In the genomic region with DNA sequence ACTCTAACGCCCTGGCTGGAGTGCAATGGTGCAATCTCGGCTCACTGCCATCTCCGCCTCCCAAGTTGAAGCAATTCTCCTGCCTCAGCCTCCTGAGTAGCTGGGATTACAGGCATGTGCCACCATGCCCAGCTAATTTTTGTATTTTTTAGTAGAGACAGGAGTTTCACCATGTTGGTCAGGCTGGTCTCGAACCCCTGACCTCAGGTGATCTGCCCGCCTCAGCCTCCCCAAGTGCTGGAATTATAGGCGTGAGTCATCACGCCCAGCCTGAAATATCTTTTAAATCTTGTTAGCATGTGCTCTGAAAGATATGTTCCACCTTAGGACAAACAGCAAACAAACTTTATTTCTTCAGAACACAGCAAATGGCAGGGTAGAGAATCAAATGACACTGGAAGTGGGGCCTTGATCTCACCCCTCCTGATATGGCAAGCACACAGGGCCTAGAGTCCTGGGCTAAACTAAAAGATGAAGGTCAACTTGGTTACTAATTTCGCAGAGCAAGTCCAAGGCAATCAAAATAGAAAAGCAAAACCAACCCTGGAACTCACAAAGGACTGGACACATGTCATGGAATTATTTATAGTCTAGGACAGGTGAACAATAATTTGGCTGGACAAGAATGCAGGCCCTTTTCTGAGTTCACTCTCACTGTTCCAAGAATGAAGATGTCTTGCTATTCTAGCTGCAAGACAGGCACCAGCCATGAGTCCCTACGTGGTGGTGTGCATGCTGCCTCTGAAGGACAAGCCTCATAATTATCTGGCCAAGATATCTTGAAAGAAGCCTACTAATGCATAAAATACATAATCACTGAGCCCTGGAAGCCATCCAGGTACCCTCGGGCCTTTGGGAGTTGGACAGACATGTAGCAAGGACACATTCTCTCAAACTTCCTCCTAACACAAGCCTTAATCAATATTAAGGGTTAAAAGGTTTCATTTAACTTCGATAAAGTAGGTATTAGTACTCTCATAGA, we compare ENCODE assay signal across 1 cellular context.
A peak's percentile ranks its signal among the peaks of the same experiment; 100 is the strongest.
TF ChIP-seq lines count a peak whose summit lies in the region.

No MANE protein-coding gene starts in this region.

TF ChIP-seq in HCT116, 20 proteins besides CTCF, POLR2A, EP300 and RAD21 (continued from another document):
- TF ChIP-seq, protein P1, sequence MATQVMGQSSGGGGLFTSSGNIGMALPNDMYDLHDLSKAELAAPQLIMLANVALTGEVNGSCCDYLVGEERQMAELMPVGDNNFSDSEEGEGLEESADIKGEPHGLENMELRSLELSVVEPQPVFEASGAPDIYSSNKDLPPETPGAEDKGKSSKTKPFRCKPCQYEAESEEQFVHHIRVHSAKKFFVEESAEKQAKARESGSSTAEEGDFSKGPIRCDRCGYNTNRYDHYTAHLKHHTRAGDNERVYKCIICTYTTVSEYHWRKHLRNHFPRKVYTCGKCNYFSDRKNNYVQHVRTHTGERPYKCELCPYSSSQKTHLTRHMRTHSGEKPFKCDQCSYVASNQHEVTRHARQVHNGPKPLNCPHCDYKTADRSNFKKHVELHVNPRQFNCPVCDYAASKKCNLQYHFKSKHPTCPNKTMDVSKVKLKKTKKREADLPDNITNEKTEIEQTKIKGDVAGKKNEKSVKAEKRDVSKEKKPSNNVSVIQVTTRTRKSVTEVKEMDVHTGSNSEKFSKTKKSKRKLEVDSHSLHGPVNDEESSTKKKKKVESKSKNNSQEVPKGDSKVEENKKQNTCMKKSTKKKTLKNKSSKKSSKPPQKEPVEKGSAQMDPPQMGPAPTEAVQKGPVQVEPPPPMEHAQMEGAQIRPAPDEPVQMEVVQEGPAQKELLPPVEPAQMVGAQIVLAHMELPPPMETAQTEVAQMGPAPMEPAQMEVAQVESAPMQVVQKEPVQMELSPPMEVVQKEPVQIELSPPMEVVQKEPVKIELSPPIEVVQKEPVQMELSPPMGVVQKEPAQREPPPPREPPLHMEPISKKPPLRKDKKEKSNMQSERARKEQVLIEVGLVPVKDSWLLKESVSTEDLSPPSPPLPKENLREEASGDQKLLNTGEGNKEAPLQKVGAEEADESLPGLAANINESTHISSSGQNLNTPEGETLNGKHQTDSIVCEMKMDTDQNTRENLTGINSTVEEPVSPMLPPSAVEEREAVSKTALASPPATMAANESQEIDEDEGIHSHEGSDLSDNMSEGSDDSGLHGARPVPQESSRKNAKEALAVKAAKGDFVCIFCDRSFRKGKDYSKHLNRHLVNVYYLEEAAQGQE (IDR thresholded peaks at IDR 0.05; ENCODE audit: low read depth), result no peak
- TF ChIP-seq FOSL1 (IDR thresholded peaks at IDR 0.05; ENCODE audit: low read depth), result no peak; the same call in 1 of the 2 replicates
- no peak for TF ChIP-seq YY1 (IDR thresholded peaks at IDR 0.05; ENCODE audit: extremely low read depth, insufficient replicate concordance, low read depth, low read length)
- peak; percentile 67; the same call in 1 of the 2 replicates for TF ChIP-seq CBX3 (IDR thresholded peaks at IDR 0.05; ENCODE audit: low read depth)
- no peak for TF ChIP-seq SRF (IDR thresholded peaks at IDR 0.05; ENCODE audit: low read depth)
- TF ChIP-seq, protein P2, sequence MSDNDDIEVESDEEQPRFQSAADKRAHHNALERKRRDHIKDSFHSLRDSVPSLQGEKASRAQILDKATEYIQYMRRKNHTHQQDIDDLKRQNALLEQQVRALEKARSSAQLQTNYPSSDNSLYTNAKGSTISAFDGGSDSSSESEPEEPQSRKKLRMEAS (IDR thresholded peaks at IDR 0.05), result 0 out of 2 replicates have a peak, but pooled peaks have one; percentile 35
- TF ChIP-seq JUND (IDR thresholded peaks at IDR 0.05), result peak; percentile 39
- TF ChIP-seq TCF7L2 (IDR thresholded peaks at IDR 0.05; ENCODE audit: borderline replicate concordance, extremely low read depth, insufficient read depth, insufficient read length), result peak; percentile 53
- TF ChIP-seq CEBPB (IDR thresholded peaks at IDR 0.05; ENCODE audit: low read depth), result 0 out of 2 replicates have a peak, but pooled peaks have one; percentile 43
- TF ChIP-seq ZNF274 (IDR thresholded peaks at IDR 0.05; ENCODE audit: low read depth, low read length), result no peak
- no peak for TF ChIP-seq EZH2phosphoT487 (IDR thresholded peaks at IDR 0.05; ENCODE audit: borderline replicate concordance)
- TF ChIP-seq ZBTB33 (IDR thresholded peaks at IDR 0.05; ENCODE audit: extremely low read depth, insufficient replicate concordance, low read length), result no peak
- TF ChIP-seq SIN3A (IDR thresholded peaks at IDR 0.05; ENCODE audit: low read depth), result no peak
- TF ChIP-seq ZFX (IDR thresholded peaks at IDR 0.05), result peak; percentile 18; the same call in 1 of the 2 replicates
- no peak for TF ChIP-seq POLR2AphosphoS5 (IDR thresholded peaks at IDR 0.05; ENCODE audit: low read depth, low read length)
- TF ChIP-seq ELF1 (IDR thresholded peaks at IDR 0.05; ENCODE audit: borderline replicate concordance, low read depth), result no peak
- no peak for TF ChIP-seq EGR1 (IDR thresholded peaks at IDR 0.05; ENCODE audit: low read depth)
